In the genomic region with DNA sequence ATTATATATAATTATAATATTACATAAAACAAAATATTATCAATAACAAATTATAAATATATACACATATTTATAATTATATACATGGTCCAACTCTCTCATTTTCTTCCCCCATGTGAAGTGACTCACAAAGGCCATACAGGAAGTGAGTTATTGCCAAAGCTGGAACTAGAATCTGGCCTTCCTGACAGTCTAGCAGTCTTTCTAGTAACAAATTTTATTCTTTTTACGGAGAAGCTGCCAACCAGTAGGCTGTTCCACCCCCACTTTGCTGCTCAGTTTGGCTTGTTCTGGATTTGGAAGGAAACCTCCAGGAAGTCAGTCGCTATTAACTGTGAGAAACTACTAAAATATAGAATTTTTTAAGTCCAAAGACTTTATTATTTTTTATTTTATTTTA, we compare ENCODE assay signal across 18 cellular contexts.
DNase-seq lines count a peak whose midpoint lies in the region; ATAC-seq, FAIRE-seq and TF ChIP-seq lines count a peak whose summit lies in the region.
"Had no signal": no experiment of that assay in that cellular context is flagged by ENCODE, and none has a peak within 500 bp of the region (broad histone marks: within the 10 kb centered on the region; RNA-seq: fewer than 3 reads in every experiment).

No MANE protein-coding gene starts in this region.

- ATAC-seq in HG03521 (IDR thresholded peaks at IDR 0.05; ENCODE audit: unreplicated experiment): no peak
- no peak for ATAC-seq in natural killer cell treated with Interleukin-12 subunit alpha and Interleukin-12 subunit beta and Interleukin-15 and Interleukin-18, amount 100 ng/mL, for 72 hours
- ATAC-seq: foreskin keratinocyte had no signal

- intact Hi-C loops in Calu3 (cut with micrococcal nuclease; ENCODE audit: unreplicated experiment): no loop called here

- H3K36me3 Mint-ChIP-seq in Calu3 (ENCODE audit: insufficient read depth, unreplicated experiment): peaks cover 20% of the 10 kb centered on the region
- peaks cover 16% of the 10 kb centered on the region for H3K36me3 Mint-ChIP-seq in natural killer cell treated with Interleukin-12 subunit alpha and Interleukin-12 subunit beta and Interleukin-15 and Interleukin-18, amount 100 ng/mL, for 72 hours

- H3K4me1 Mint-ChIP-seq in Calu3 (ENCODE audit: low read depth, unreplicated experiment): peaks cover 54% of the 10 kb centered on the region
- no peaks in the 10 kb centered on the region for H3K4me1 Mint-ChIP-seq in natural killer cell treated with Interleukin-12 subunit alpha and Interleukin-12 subunit beta and Interleukin-15 and Interleukin-18, amount 100 ng/mL, for 72 hours (ENCODE audit: low read depth in 2 of 2)

- DNase-seq in AG08395 (ENCODE audit: low spot score): peak; percentile 19
- peak; percentile 37 for DNase-seq in LHCN-M2 (ENCODE audit: low read depth)
- peak; percentile 60 for DNase-seq in bronchial epithelial cell (ENCODE audit: low read depth)
- DNase-seq in iris pigment epithelial cell (ENCODE audit: low read depth): peak; percentile 73
- DNase-seq in Calu3: no peak
- DNase-seq in NOMO-1 treated with DMSO at 0.1 percent for 48 hours (lab: John Stamatoyannopoulos, UW; ENCODE audit: unreplicated experiment): no peak
- no peak for DNase-seq in natural killer cell treated with Interleukin-12 subunit alpha and Interleukin-12 subunit beta and Interleukin-15 and Interleukin-18, amount 100 ng/mL, for 72 hours (ENCODE audit: low spot score)
- DNase-seq: activated CD4-positive, alpha-beta T cell treated with anti-CD3 and anti-CD28 coated beads for 4 hours; activated T-cell treated with anti-CD3 and anti-CD28 coated beads for 4 hours; colonic mucosa; DMS53; midbrain; NCI-H2081; small intestine had no signal

- no peak for TF ChIP-seq CTCF in bronchial epithelial cell (IDR thresholded peaks at IDR 0.05; ENCODE audit: insufficient read depth, low read length, severe bottlenecking)
- no peak for TF ChIP-seq CTCF in Calu3 (IDR thresholded peaks at IDR 0.05; ENCODE audit: unreplicated experiment)

- H3K36me3 ChIP-seq in bronchial epithelial cell (ENCODE audit: control insufficient read depth, insufficient read depth, low read length): no peaks in the 10 kb centered on the region
- H3K36me3 ChIP-seq: colonic mucosa had no signal

- BruUV-seq in Calu3 (replicated peaks; lab: Mats Ljungman, UMichigan): no TSS peak

- H3K4me3 ChIP-seq in bronchial epithelial cell (ENCODE audit: low read depth, low read length): no peak overlapping the region
- H3K4me3 ChIP-seq: colonic mucosa had no signal

- peaks cover 4% of the 10 kb centered on the region for H3K9me3 Mint-ChIP-seq in Calu3 (ENCODE audit: low read depth, unreplicated experiment)
- H3K9me3 Mint-ChIP-seq in natural killer cell treated with Interleukin-12 subunit alpha and Interleukin-12 subunit beta and Interleukin-15 and Interleukin-18, amount 100 ng/mL, for 72 hours: no peaks in the 10 kb centered on the region
- H3K9me3 Mint-ChIP-seq: stimulated activated naive CD8-positive, alpha-beta T cell treated with anti-CD3 and anti-CD28 coated beads, Interleukin-15, Interleukin-2, amounts not matched to agents 100 ng/mL and 50 ng/mL, for 24 hours had no signal

- no peaks in the 10 kb centered on the region for H3K27me3 ChIP-seq in bronchial epithelial cell (ENCODE audit: control insufficient read depth, insufficient read depth, low read length)
- H3K27me3 ChIP-seq: colonic mucosa, foreskin keratinocyte had no signal

- H3K4me3 Mint-ChIP-seq in Calu3 (ENCODE audit: low read depth, unreplicated experiment): no peak overlapping the region
- no peak overlapping the region for H3K4me3 Mint-ChIP-seq in natural killer cell treated with Interleukin-12 subunit alpha and Interleukin-12 subunit beta and Interleukin-15 and Interleukin-18, amount 100 ng/mL, for 72 hours
- H3K4me3 Mint-ChIP-seq: activated naive CD8-positive, alpha-beta T cell; stimulated activated naive CD8-positive, alpha-beta T cell treated with anti-CD3 and anti-CD28 coated beads, Interleukin-15, Interleukin-2, amounts not matched to agents 100 ng/mL and 50 ng/mL, for 24 hours had no signal

- CTCF ChIA-PET in Calu3 (lab: Charles Lee): no interaction called here

- H3K27me3 Mint-ChIP-seq in Calu3 (ENCODE audit: unreplicated experiment): no peaks in the 10 kb centered on the region
- H3K27me3 Mint-ChIP-seq in natural killer cell treated with Interleukin-12 subunit alpha and Interleukin-12 subunit beta and Interleukin-15 and Interleukin-18, amount 100 ng/mL, for 72 hours: peaks cover 0 to under 1% of the 10 kb centered on the region in 2 donors
- H3K27me3 Mint-ChIP-seq: activated naive CD8-positive, alpha-beta T cell had no signal

- no peak for FAIRE-seq in bronchial epithelial cell (lab: Jason Lieb, UNC)
- FAIRE-seq: small intestine had no signal

- no peak overlapping the region for H3K27ac Mint-ChIP-seq in Calu3 (ENCODE audit: unreplicated experiment)
- H3K27ac Mint-ChIP-seq in natural killer cell treated with Interleukin-12 subunit alpha and Interleukin-12 subunit beta and Interleukin-15 and Interleukin-18, amount 100 ng/mL, for 72 hours: no peak overlapping the region
- H3K27ac Mint-ChIP-seq: activated naive CD8-positive, alpha-beta T cell; stimulated activated naive CD8-positive, alpha-beta T cell treated with anti-CD3 and anti-CD28 coated beads, Interleukin-15, Interleukin-2, amounts not matched to agents 100 ng/mL and 50 ng/mL, for 24 hours had no signal

Comparison
In these comparisons a context has a peak if more than half of its experiments do, and no peak if none do; other contexts are left out.
1. DNase-seq: peak in AG08395 (single experiment), LHCN-M2 (single experiment), bronchial epithelial cell (single experiment) and iris pigment epithelial cell (single experiment); none in Calu3 (single experiment), NOMO-1 treated with DMSO at 0.1 percent for 48 hours (single experiment) and natural killer cell treated with Interleukin-12 subunit alpha and Interleukin-12 subunit beta and Interleukin-15 and Interleukin-18, amount 100 ng/mL, for 72 hours (single experiment).